1 cellular context compared by ENCODE assay signal in genomic region chr3:194141415-194142155, GRCh38.
TF ChIP-seq lines count a peak whose summit lies in the region.

No MANE protein-coding gene starts in this region.

TF ChIP-seq in HepG2, 621 proteins besides CTCF, POLR2A, EP300 and RAD21 (continued from another document and continues in another):
- TF ChIP-seq, protein P1, sequence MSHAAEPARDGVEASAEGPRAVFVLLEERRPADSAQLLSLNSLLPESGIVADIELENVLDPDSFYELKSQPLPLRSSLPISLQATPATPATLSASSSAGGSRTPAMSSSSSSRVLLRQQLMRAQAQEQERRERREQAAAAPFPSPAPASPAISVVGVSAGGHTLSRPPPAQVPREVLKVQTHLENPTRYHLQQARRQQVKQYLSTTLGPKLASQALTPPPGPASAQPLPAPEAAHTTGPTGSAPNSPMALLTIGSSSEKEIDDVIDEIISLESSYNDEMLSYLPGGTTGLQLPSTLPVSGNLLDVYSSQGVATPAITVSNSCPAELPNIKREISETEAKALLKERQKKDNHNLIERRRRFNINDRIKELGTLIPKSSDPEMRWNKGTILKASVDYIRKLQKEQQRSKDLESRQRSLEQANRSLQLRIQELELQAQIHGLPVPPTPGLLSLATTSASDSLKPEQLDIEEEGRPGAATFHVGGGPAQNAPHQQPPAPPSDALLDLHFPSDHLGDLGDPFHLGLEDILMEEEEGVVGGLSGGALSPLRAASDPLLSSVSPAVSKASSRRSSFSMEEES (CRISPR knock-in tag; IDR thresholded peaks at IDR 0.05), result peak; percentile 67
- TF ChIP-seq ZBTB8A (CRISPR knock-in tag; IDR thresholded peaks at IDR 0.05; ENCODE audit: borderline replicate concordance, low read depth), result 0 out of 2 replicates have a peak, but pooled peaks have one; percentile 3
- TF ChIP-seq IRF1 (CRISPR knock-in tag; IDR thresholded peaks at IDR 0.05; ENCODE audit: low read depth), result no peak
- TF ChIP-seq ATF7 (IDR thresholded peaks at IDR 0.05), result no peak
- no peak for TF ChIP-seq ATF7 (CRISPR knock-in tag; IDR thresholded peaks at IDR 0.05)
- no peak for TF ChIP-seq DPF2 (CRISPR knock-in tag; IDR thresholded peaks at IDR 0.05; ENCODE audit: borderline replicate concordance, low read depth)
- TF ChIP-seq MXD1 (CRISPR knock-in tag; IDR thresholded peaks at IDR 0.05), result peak; percentile 70; the same call in 1 of the 2 replicates
- 0 out of 2 replicates have a peak, but pooled peaks have one; percentile 36 for TF ChIP-seq ZMYM3 (CRISPR knock-in tag; IDR thresholded peaks at IDR 0.05)
- peak in 1 of 2 experiments; percentile 67; a peak in 3 of 4 replicates for TF ChIP-seq HMGXB4 (CRISPR knock-in tag; IDR thresholded peaks at IDR 0.05; ENCODE audit: borderline replicate concordance in 1 of 2, low read depth in 1 of 2)
- TF ChIP-seq ZNF24 (IDR thresholded peaks at IDR 0.05), result no peak
- TF ChIP-seq SMYD3 (CRISPR knock-in tag; IDR thresholded peaks at IDR 0.05), result no peak
- TF ChIP-seq ZNF33B (CRISPR knock-in tag; IDR thresholded peaks at IDR 0.05), result 0 out of 2 replicates have a peak, but pooled peaks have one; percentile 15
- TF ChIP-seq ZNF20 (CRISPR knock-in tag; IDR thresholded peaks at IDR 0.05), result no peak
- TF ChIP-seq, protein P2, sequence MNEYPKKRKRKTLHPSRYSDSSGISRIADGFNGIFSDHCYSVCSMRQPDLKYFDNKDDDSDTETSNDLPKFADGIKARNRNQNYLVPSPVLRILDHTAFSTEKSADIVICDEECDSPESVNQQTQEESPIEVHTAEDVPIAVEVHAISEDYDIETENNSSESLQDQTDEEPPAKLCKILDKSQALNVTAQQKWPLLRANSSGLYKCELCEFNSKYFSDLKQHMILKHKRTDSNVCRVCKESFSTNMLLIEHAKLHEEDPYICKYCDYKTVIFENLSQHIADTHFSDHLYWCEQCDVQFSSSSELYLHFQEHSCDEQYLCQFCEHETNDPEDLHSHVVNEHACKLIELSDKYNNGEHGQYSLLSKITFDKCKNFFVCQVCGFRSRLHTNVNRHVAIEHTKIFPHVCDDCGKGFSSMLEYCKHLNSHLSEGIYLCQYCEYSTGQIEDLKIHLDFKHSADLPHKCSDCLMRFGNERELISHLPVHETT (CRISPR knock-in tag; conservative IDR thresholded peaks at IDR 0.05), result peak; percentile 80
- 0 out of 2 replicates have a peak, but pooled peaks have one; percentile 16 for TF ChIP-seq FOSL1 (CRISPR knock-in tag; IDR thresholded peaks at IDR 0.05; ENCODE audit: borderline replicate concordance)
- TF ChIP-seq ZNF460 (CRISPR knock-in tag; IDR thresholded peaks at IDR 0.05; ENCODE audit: borderline replicate concordance), result peak; percentile 82; the same call in 1 of the 2 replicates
- TF ChIP-seq POLR2AphosphoS5 (IDR thresholded peaks at IDR 0.05; ENCODE audit: low read depth, low read length), result 0 out of 2 replicates have a peak, but pooled peaks have one; percentile 36
- peak; percentile 41; the same call in 1 of the 2 replicates for TF ChIP-seq LCORL (IDR thresholded peaks at IDR 0.05)
- peak; percentile 62; the same call in 1 of the 2 replicates for TF ChIP-seq LCORL (CRISPR knock-in tag; IDR thresholded peaks at IDR 0.05)
- TF ChIP-seq PITX1 (CRISPR knock-in tag; IDR thresholded peaks at IDR 0.05), result peak; percentile 60; the same call in 1 of the 2 replicates
- TF ChIP-seq MBNL3 (CRISPR knock-in tag; conservative IDR thresholded peaks at IDR 0.05), result no peak
- no peak for TF ChIP-seq ZNF607 (CRISPR knock-in tag; IDR thresholded peaks at IDR 0.05; ENCODE audit: borderline replicate concordance)
- TF ChIP-seq ZNF124 (CRISPR knock-in tag; IDR thresholded peaks at IDR 0.05), result no peak
- TF ChIP-seq ZMYM4 (CRISPR knock-in tag; IDR thresholded peaks at IDR 0.05), result peak; percentile 41; the same call in 1 of the 2 replicates
- TF ChIP-seq JDP2 (CRISPR knock-in tag; IDR thresholded peaks at IDR 0.05; ENCODE audit: borderline replicate concordance), result no peak
- no peak for TF ChIP-seq CHD4 (IDR thresholded peaks at IDR 0.05; ENCODE audit: borderline replicate concordance, low read length)
- no peak for TF ChIP-seq PLSCR1 (CRISPR knock-in tag; IDR thresholded peaks at IDR 0.05; ENCODE audit: borderline replicate concordance)
- TF ChIP-seq ZNF335 (CRISPR knock-in tag; IDR thresholded peaks at IDR 0.05), result no peak
- no peak for TF ChIP-seq GMEB2 (CRISPR knock-in tag; IDR thresholded peaks at IDR 0.05; ENCODE audit: low read depth)
- no peak for TF ChIP-seq ZSCAN31 (CRISPR knock-in tag; IDR thresholded peaks at IDR 0.05; ENCODE audit: low read depth)
- TF ChIP-seq REPIN1 (CRISPR knock-in tag; IDR thresholded peaks at IDR 0.05; ENCODE audit: borderline replicate concordance, low read depth), result peak; percentile 81
- no peak for TF ChIP-seq FOXO1 (CRISPR knock-in tag; IDR thresholded peaks at IDR 0.05)
- TF ChIP-seq THAP11 (CRISPR knock-in tag; IDR thresholded peaks at IDR 0.05), result peak; percentile 42
- TF ChIP-seq HNRNPK (IDR thresholded peaks at IDR 0.05; ENCODE audit: low read depth, low read length, poor library complexity, severe bottlenecking), result peak; percentile 16
- no peak for TF ChIP-seq ZNF747 (CRISPR knock-in tag; IDR thresholded peaks at IDR 0.05; ENCODE audit: borderline replicate concordance)
- TF ChIP-seq GATAD2A (CRISPR knock-in tag; IDR thresholded peaks at IDR 0.05), result peak; percentile 57; the same call in 1 of the 2 replicates
- no peak for TF ChIP-seq MLLT10 (CRISPR knock-in tag; IDR thresholded peaks at IDR 0.05)
- no peak for TF ChIP-seq DZIP1 (CRISPR knock-in tag; IDR thresholded peaks at IDR 0.05)
- TF ChIP-seq FOXK1 (CRISPR knock-in tag; IDR thresholded peaks at IDR 0.05; ENCODE audit: borderline replicate concordance, low read depth), result no peak
- TF ChIP-seq, protein P3, sequence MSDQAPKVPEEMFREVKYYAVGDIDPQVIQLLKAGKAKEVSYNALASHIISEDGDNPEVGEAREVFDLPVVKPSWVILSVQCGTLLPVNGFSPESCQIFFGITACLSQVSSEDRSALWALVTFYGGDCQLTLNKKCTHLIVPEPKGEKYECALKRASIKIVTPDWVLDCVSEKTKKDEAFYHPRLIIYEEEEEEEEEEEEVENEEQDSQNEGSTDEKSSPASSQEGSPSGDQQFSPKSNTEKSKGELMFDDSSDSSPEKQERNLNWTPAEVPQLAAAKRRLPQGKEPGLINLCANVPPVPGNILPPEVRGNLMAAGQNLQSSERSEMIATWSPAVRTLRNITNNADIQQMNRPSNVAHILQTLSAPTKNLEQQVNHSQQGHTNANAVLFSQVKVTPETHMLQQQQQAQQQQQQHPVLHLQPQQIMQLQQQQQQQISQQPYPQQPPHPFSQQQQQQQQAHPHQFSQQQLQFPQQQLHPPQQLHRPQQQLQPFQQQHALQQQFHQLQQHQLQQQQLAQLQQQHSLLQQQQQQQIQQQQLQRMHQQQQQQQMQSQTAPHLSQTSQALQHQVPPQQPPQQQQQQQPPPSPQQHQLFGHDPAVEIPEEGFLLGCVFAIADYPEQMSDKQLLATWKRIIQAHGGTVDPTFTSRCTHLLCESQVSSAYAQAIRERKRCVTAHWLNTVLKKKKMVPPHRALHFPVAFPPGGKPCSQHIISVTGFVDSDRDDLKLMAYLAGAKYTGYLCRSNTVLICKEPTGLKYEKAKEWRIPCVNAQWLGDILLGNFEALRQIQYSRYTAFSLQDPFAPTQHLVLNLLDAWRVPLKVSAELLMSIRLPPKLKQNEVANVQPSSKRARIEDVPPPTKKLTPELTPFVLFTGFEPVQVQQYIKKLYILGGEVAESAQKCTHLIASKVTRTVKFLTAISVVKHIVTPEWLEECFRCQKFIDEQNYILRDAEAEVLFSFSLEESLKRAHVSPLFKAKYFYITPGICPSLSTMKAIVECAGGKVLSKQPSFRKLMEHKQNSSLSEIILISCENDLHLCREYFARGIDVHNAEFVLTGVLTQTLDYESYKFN (CRISPR knock-in tag; conservative IDR thresholded peaks at IDR 0.05), result peak; percentile 53
- TF ChIP-seq SNAPC2 (CRISPR knock-in tag; IDR thresholded peaks at IDR 0.05), result no peak
- peak; percentile 34 for TF ChIP-seq RBM39 (IDR thresholded peaks at IDR 0.05; ENCODE audit: low read depth, low read length, poor library complexity, severe bottlenecking)
- TF ChIP-seq ZNF543 (CRISPR knock-in tag; IDR thresholded peaks at IDR 0.05), result no peak
- TF ChIP-seq RBFOX2 (IDR thresholded peaks at IDR 0.05; ENCODE audit: low read depth, low read length), result peak; percentile 90
- TF ChIP-seq NR0B2 (CRISPR knock-in tag; IDR thresholded peaks at IDR 0.05), result no peak
- no peak for TF ChIP-seq ZNF484 (CRISPR knock-in tag; IDR thresholded peaks at IDR 0.05; ENCODE audit: borderline replicate concordance, low read depth)
- no peak for TF ChIP-seq RFXAP (CRISPR knock-in tag; IDR thresholded peaks at IDR 0.05; ENCODE audit: borderline replicate concordance)
- no peak for TF ChIP-seq FOXP1 (IDR thresholded peaks at IDR 0.05)
- no peak; the same call in 1 of the 2 replicates for TF ChIP-seq FOXP1 (CRISPR knock-in tag; IDR thresholded peaks at IDR 0.05)
- TF ChIP-seq ASH2L (IDR thresholded peaks at IDR 0.05; ENCODE audit: insufficient read length, low read depth, low read length), result no peak
